In the genomic region with DNA sequence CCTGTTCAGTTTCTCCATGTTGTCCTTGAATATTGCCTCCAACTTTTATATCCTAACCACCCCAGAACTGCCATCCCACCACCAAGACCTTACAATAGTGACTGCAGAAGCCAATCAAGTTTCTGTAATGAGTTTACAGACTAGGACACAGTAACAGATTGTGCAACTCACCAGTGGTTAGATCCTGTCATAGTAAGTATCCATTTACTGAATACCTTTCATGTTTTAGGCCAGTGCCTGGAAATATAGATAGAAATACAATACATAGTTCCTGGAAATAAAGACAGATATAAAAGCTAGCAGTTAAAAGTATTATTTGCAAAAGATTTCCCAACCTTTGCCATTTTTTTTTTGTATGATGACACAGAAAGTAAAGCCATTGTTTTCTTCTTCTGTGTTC, we compare ENCODE assay signal across 18 cellular contexts.
DNase-seq lines count a peak whose midpoint lies in the region; ATAC-seq, FAIRE-seq and TF ChIP-seq lines count a peak whose summit lies in the region.
"Had no signal": no experiment of that assay in that cellular context is flagged by ENCODE, and none has a peak within 500 bp of the region (broad histone marks: within the 10 kb centered on the region; RNA-seq: fewer than 3 reads in every experiment).

No MANE protein-coding gene starts in this region.

- H3K27ac ChIP-seq in HepG2 (ENCODE audit: extremely low read length, insufficient read depth, low read length) (no peak overlapping the region), right lobe of liver (no peak overlapping the region), MM.1S (ENCODE audit: low read length) (no peak overlapping the region)
- H3K27ac ChIP-seq: C4-2B had no signal

- no peaks in the 10 kb centered on the region for H3K4me1 Mint-ChIP-seq in activated CD8-positive, alpha-beta T cell treated with anti-CD3 and anti-CD28 coated beads for 36 hours (ENCODE audit: low read depth)

- H3K27ac Mint-ChIP-seq in activated CD8-positive, alpha-beta T cell treated with anti-CD3 and anti-CD28 coated beads for 36 hours = no peak overlapping the region
- H3K27ac Mint-ChIP-seq: HFFc6 had no signal

- H3K4me3 ChIP-seq in HepG2 (replicated peaks in 1 of 3; ENCODE audit: insufficient read depth in 1 of 3, low read depth in 2 of 3, low read length in 3 of 3) (no peak overlapping the region), right lobe of liver (no peak overlapping the region), adipocyte (ENCODE audit: low read length) (no peak overlapping the region), fibroblast of villous mesenchyme (ENCODE audit: low read depth, low read length) (no peak overlapping the region), MM.1S (ENCODE audit: low read length) (no peak overlapping the region)

- H3K9ac ChIP-seq in HepG2 (ENCODE audit: insufficient read depth, low read depth, low read length) (no peak overlapping the region), adipocyte (ENCODE audit: low read length) (no peak overlapping the region), MM.1S (ENCODE audit: low read length) (no peak overlapping the region)

- ATAC-seq in HepG2 (no peak), right lobe of liver (no peak)
- ATAC-seq in activated CD8-positive, alpha-beta T cell treated with anti-CD3 and anti-CD28 coated beads for 36 hours = no peak

- no peak for TF ChIP-seq RAD21 in HepG2 (CRISPR knock-in tag; IDR thresholded peaks at IDR 0.05)

- H3K27me3 ChIP-seq in HepG2 (ENCODE audit: control insufficient read depth in 1 of 2, insufficient read depth in 2 of 2, low read length in 2 of 2) (no peaks in the 10 kb centered on the region), right lobe of liver (no peaks in the 10 kb centered on the region), adipocyte (replicated peaks; ENCODE audit: control insufficient read depth, insufficient read depth, low read length) (peaks cover 3% of the 10 kb centered on the region), MM.1S (replicated peaks; ENCODE audit: insufficient read depth, low read length) (no peaks in the 10 kb centered on the region)

- no TSS peak for BruUV-seq in HepG2 (replicated peaks; lab: Mats Ljungman, UMichigan)

- H3K4me3 Mint-ChIP-seq in activated CD8-positive, alpha-beta T cell treated with anti-CD3 and anti-CD28 coated beads for 36 hours = no peak overlapping the region
- H3K4me3 Mint-ChIP-seq: HFFc6 had no signal

- no peaks in the 10 kb centered on the region for H4K20me1 ChIP-seq in HepG2 (ENCODE audit: insufficient read depth, low read length)
- no peaks in the 10 kb centered on the region for H4K20me1 ChIP-seq in MM.1S (ENCODE audit: insufficient read depth, low read length)

- H2AFZ ChIP-seq in HepG2 (ENCODE audit: low read length) = no peak overlapping the region
- no peak overlapping the region for H2AFZ ChIP-seq in MM.1S (ENCODE audit: low read length)

- intact Hi-C loops in HepG2 (cut with micrococcal nuclease; ENCODE audit: unreplicated experiment) (no loop called here), right lobe of liver (cut with DNase I) (no loop called here)
- intact Hi-C loops in activated CD8-positive, alpha-beta T cell treated with anti-CD3 and anti-CD28 coated beads for 36 hours (cut with micrococcal nuclease) = no loop called here

- H3K36me3 ChIP-seq in HepG2 (replicated peaks in 1 of 2; ENCODE audit: control insufficient read depth in 1 of 2, insufficient read depth in 2 of 2, low read length in 2 of 2) = no peaks in the 10 kb centered on the region
- H3K36me3 ChIP-seq in right lobe of liver = no peaks in the 10 kb centered on the region
- no peaks in the 10 kb centered on the region for H3K36me3 ChIP-seq in adipocyte (ENCODE audit: control insufficient read depth, insufficient read depth, low read length, severe bottlenecking)
- H3K36me3 ChIP-seq in MM.1S (replicated peaks; ENCODE audit: insufficient read depth, low read length) = no peaks in the 10 kb centered on the region

- no peaks in the 10 kb centered on the region for H3K79me2 ChIP-seq in HepG2 (ENCODE audit: insufficient read depth, low read length)
- no peaks in the 10 kb centered on the region for H3K79me2 ChIP-seq in MM.1S (ENCODE audit: low read length)

- H3K4me2 ChIP-seq in HepG2 (ENCODE audit: low read depth, low read length) (no peak overlapping the region), MM.1S (ENCODE audit: low read depth, low read length) (no peak overlapping the region)

- no peaks in the 10 kb centered on the region for H3K9me3 ChIP-seq in HepG2 (ENCODE audit: low read length)
- no peaks in the 10 kb centered on the region for H3K9me3 ChIP-seq in right lobe of liver
- H3K9me3 ChIP-seq in adipocyte (ENCODE audit: control insufficient read depth, low read length) = no peaks in the 10 kb centered on the region
- no peaks in the 10 kb centered on the region for H3K9me3 ChIP-seq in MM.1S (replicated peaks; ENCODE audit: insufficient read depth, low read length)

- H3K9me2 ChIP-seq in MM.1S (replicated peaks; ENCODE audit: insufficient read depth, low read length) = no peaks in the 10 kb centered on the region

- peaks cover 3% of the 10 kb centered on the region for H3K9me3 Mint-ChIP-seq in activated CD8-positive, alpha-beta T cell treated with anti-CD3 and anti-CD28 coated beads for 36 hours
- H3K9me3 Mint-ChIP-seq: HFFc6 had no signal

- POLR2A ChIA-PET in HepG2 (lab: Yijun Ruan, JAX) = no interaction called here
- POLR2A ChIA-PET in activated CD8-positive, alpha-beta T cell treated with anti-CD3 and anti-CD28 coated beads for 36 hours (lab: Charles Lee) = no interaction called here

- no peaks in the 10 kb centered on the region for H3K27me3 Mint-ChIP-seq in activated CD8-positive, alpha-beta T cell treated with anti-CD3 and anti-CD28 coated beads for 36 hours

- H3K4me1 ChIP-seq in HepG2 (ENCODE audit: insufficient read depth, low read length) (no peaks in the 10 kb centered on the region), right lobe of liver (no peaks in the 10 kb centered on the region), adipocyte (ENCODE audit: control insufficient read depth, insufficient read depth, low read length) (no peaks in the 10 kb centered on the region), MM.1S (ENCODE audit: low read length) (no peaks in the 10 kb centered on the region)

- TF ChIP-seq CTCF in HepG2 (CRISPR knock-in tag; IDR thresholded peaks at IDR 0.05) = no peak
- no peak for TF ChIP-seq CTCF in right lobe of liver (IDR thresholded peaks at IDR 0.05)
- TF ChIP-seq CTCF in fibroblast of villous mesenchyme (IDR thresholded peaks at IDR 0.05; ENCODE audit: insufficient read depth, low read depth, low read length) = no peak
- no peak for TF ChIP-seq CTCF in MM.1S (IDR thresholded peaks at IDR 0.05; ENCODE audit: low read length)
- TF ChIP-seq CTCF in activated CD8-positive, alpha-beta T cell treated with anti-CD3 and anti-CD28 coated beads for 36 hours (IDR thresholded peaks at IDR 0.05) = no peak

- TF ChIP-seq POLR2A in HepG2 (IDR thresholded peaks at IDR 0.05; ENCODE audit: insufficient read depth in 1 of 2, low read depth in 2 of 2, low read length in 2 of 2) = no peak
- no peak for TF ChIP-seq POLR2A in right lobe of liver (IDR thresholded peaks at IDR 0.05)

- DNase-seq in HepG2 (ENCODE audit: low spot score) (no peak), right lobe of liver (no peak), adipocyte (ENCODE audit: low read depth) (peak; percentile 73), fibroblast of villous mesenchyme (ENCODE audit: low read depth) (peak; percentile 30), MM.1S (no peak), NCI-H1417 treated with DMSO at 0.1 percent for 48 hours (lab: John Stamatoyannopoulos, UW) (no peak)
- DNase-seq in activated CD8-positive, alpha-beta T cell treated with anti-CD3 and anti-CD28 coated beads for 36 hours = no peak
- no peak for DNase-seq in effector CD8-positive, alpha-beta T cell (lab: John Stamatoyannopoulos, UW)
- DNase-seq: COR-L47, HFFc6, Kasumi-1, NCI-H1048, NCI-H1694, NCI-H446, NCI-H82 had no signal

- TF ChIP-seq EP300 in HepG2 (IDR thresholded peaks at IDR 0.05; ENCODE audit: low read depth in 2 of 2, low read length in 2 of 2) = no peak
- no peak for TF ChIP-seq EP300 in HepG2 (CRISPR knock-in tag; IDR thresholded peaks at IDR 0.05; ENCODE audit: borderline replicate concordance)

- in situ Hi-C loops in HepG2 (cut with HindIII; ENCODE audit: extremely low pct_ligation_motif_present, low pct_unique_long_range_greater_than_20kb) = no loop called here

- no peaks in the 10 kb centered on the region for H3F3A ChIP-seq in MM.1S (ENCODE audit: insufficient read depth, low read length)

- FAIRE-seq in HepG2 (lab: Jason Lieb, UNC) = no peak
- FAIRE-seq: G401.6, H1 had no signal

- no peaks in the 10 kb centered on the region for H3K36me3 Mint-ChIP-seq in activated CD8-positive, alpha-beta T cell treated with anti-CD3 and anti-CD28 coated beads for 36 hours (ENCODE audit: low read depth)

- CTCF ChIA-PET in HepG2 (lab: Yijun Ruan, JAX; ENCODE audit: low intra/inter-chr PET ratio, low total read pairs) = no interaction called here
- CTCF ChIA-PET in activated CD8-positive, alpha-beta T cell treated with anti-CD3 and anti-CD28 coated beads for 36 hours (lab: Charles Lee) = no interaction called here

TF ChIP-seq in HepG2, 621 proteins besides CTCF, POLR2A, EP300 and RAD21:
- TF ChIP-seq CEBPB (IDR thresholded peaks at IDR 0.05; ENCODE audit: borderline replicate concordance, low read depth, low read length) = peak; percentile 40; the same call in 1 of the 2 replicates
- TF ChIP-seq ZKSCAN1 (IDR thresholded peaks at IDR 0.05; ENCODE audit: low read length) = no peak
- no peak for TF ChIP-seq SIN3A (IDR thresholded peaks at IDR 0.05; ENCODE audit: borderline replicate concordance, low read depth, low read length)
TF ChIP-seq in HepG2: peak in this region for 1.

Comparison
In these comparisons a context has a peak if more than half of its experiments do, and no peak if none do; other contexts are left out.
1. DNase-seq: peak in adipocyte (single experiment) and fibroblast of villous mesenchyme (single experiment); none in HepG2 (single experiment), right lobe of liver (0 of 3), MM.1S (single experiment), NCI-H1417 treated with DMSO at 0.1 percent for 48 hours (single experiment), activated CD8-positive, alpha-beta T cell treated with anti-CD3 and anti-CD28 coated beads for 36 hours (single experiment) and effector CD8-positive, alpha-beta T cell (single experiment).